ENCODE assay signal across 1 cellular context in the genomic region with DNA sequence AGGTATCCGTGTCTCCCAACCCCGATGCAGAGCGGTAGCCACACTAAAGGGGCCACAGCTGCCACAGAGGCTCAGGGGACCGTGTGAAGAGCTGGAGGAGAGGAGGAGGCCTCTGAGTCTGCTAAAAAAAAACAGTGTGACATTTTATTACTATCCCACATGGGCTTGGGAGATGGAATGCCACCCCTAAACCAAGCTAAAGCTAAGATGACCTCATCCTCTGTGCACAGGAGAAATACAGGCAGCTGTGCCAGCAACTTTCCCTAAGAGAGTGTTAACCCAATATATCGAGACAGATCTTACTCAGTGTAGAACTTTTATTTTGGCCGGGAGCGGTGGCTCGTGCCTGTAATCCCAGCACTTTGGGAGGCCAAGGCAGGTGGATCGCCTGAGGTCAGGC.
TF ChIP-seq lines count a peak whose summit lies in the region.

No MANE protein-coding gene starts in this region.

TF ChIP-seq in H1, 55 proteins besides CTCF, POLR2A, EP300 and RAD21:
- no peak for TF ChIP-seq BACH1 (IDR thresholded peaks at IDR 0.05; ENCODE audit: low read length)
- TF ChIP-seq, protein P1, sequence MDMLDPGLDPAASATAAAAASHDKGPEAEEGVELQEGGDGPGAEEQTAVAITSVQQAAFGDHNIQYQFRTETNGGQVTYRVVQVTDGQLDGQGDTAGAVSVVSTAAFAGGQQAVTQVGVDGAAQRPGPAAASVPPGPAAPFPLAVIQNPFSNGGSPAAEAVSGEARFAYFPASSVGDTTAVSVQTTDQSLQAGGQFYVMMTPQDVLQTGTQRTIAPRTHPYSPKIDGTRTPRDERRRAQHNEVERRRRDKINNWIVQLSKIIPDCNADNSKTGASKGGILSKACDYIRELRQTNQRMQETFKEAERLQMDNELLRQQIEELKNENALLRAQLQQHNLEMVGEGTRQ (IDR thresholded peaks at IDR 0.05; ENCODE audit: low read length): no peak
- no peak for TF ChIP-seq SP2 (IDR thresholded peaks at IDR 0.05; ENCODE audit: low read length)
- no peak for TF ChIP-seq CHD7 (IDR thresholded peaks at IDR 0.05; ENCODE audit: insufficient replicate concordance, low read length)
- TF ChIP-seq SIN3A (conservative IDR thresholded peaks at IDR 0.05 in 1 of 2, IDR thresholded peaks at IDR 0.05 in 1 of 2; ENCODE audit: low read depth in 1 of 2, low read length in 2 of 2): no peak
- no peak for TF ChIP-seq SIRT6 (IDR thresholded peaks at IDR 0.05; ENCODE audit: low read length)
- no peak for TF ChIP-seq E2F6 (IDR thresholded peaks at IDR 0.05)
- TF ChIP-seq CBX8 (IDR thresholded peaks at IDR 0.05; ENCODE audit: borderline replicate concordance, low read depth, low read length): no peak
- TF ChIP-seq CHD2 (IDR thresholded peaks at IDR 0.05; ENCODE audit: low read length): no peak
- TF ChIP-seq YY1 (IDR thresholded peaks at IDR 0.05; ENCODE audit: low read depth, low read length): no peak
- TF ChIP-seq NANOG (IDR thresholded peaks at IDR 0.05; ENCODE audit: insufficient read depth, low read depth, low read length, poor library complexity, severe bottlenecking): no peak
- no peak for TF ChIP-seq CHD1 (IDR thresholded peaks at IDR 0.05; ENCODE audit: low read depth, low read length)
- no peak for TF ChIP-seq EGR1 (IDR thresholded peaks at IDR 0.05; ENCODE audit: borderline replicate concordance, low read depth, low read length)
